ENCODE assay signal across 23 cellular contexts in genomic region chr10:17122052-17122451, GRCh38.
"Had no signal": no experiment of that assay in that cellular context is flagged by ENCODE, and none has a peak within 500 bp of the region (broad histone marks: within the 10 kb centered on the region; RNA-seq: fewer than 3 reads in every experiment).

No MANE protein-coding gene starts in this region.

- H3K4me1 ChIP-seq: gastroesophageal sphincter, lower lobe of right lung had no signal

- H3K27me3 ChIP-seq: brain microvascular endothelial cell, gastroesophageal sphincter, neutrophil, stomach had no signal

- H2AFZ ChIP-seq: parathyroid adenoma had no signal

- H3K4me3 Mint-ChIP-seq: activated B cell treated with CpG ODN at 0.5 μM for 24 hours; activated CD4-positive, alpha-beta memory T cell treated with anti-CD3 and anti-CD28 coated beads, Interleukin-2, amount 10 ng/mL, durations not matched to agents 7 days and 5 days; activated CD8-positive, alpha-beta memory T cell treated with anti-CD3 and anti-CD28 coated beads, Interleukin-2, amount 10 ng/mL, durations not matched to agents 7 days and 5 days; activated naive CD8-positive, alpha-beta T cell treated with anti-CD3 and anti-CD28 coated beads, Interleukin-2, amount 10 ng/mL, durations not matched to agents 7 days and 5 days; activated T-helper 17 cell treated with anti-CD3 and anti-CD28 coated beads, Interleukin-2, amount 50 U/mL, for 72 hours; mesothelial cell of epicardium; natural killer cell treated with Interleukin-12 subunit alpha and Interleukin-12 subunit beta and Interleukin-15 and Interleukin-18, amount 100 ng/mL, for 72 hours; stimulated activated effector memory CD8-positive, alpha-beta T cell treated with anti-CD3 and anti-CD28 coated beads, Interleukin-12 subunit alpha, Interleukin-12 subunit beta, amount 100 ng/mL, for 72 hours had no signal

- H3K4me2 ChIP-seq: smooth muscle cell had no signal

- H3K9ac ChIP-seq: parathyroid adenoma had no signal

- H3K4me3 ChIP-seq: gastroesophageal sphincter, lower lobe of right lung, smooth muscle cell, stomach had no signal

- H3K9me3 ChIP-seq: gastroesophageal sphincter, lower lobe of right lung, neutrophil, stomach had no signal

- DNase-seq: activated B cell treated with CpG ODN at 0.5 μM for 24 hours; activated CD4-positive, alpha-beta memory T cell treated with anti-CD3 and anti-CD28 coated beads, Interleukin-2, amount 10 ng/mL, durations not matched to agents 7 days and 5 days; activated CD4-positive, alpha-beta T cell treated with anti-CD3 and anti-CD28 coated beads for 48 hours; activated CD8-positive, alpha-beta memory T cell treated with anti-CD3 and anti-CD28 coated beads, Interleukin-2, amount 10 ng/mL, durations not matched to agents 7 days and 5 days; activated naive CD4-positive, alpha-beta T cell; activated naive CD8-positive, alpha-beta T cell treated with anti-CD3 and anti-CD28 coated beads, Interleukin-2, amount 10 ng/mL, durations not matched to agents 7 days and 5 days; activated T-cell treated with anti-CD3 and anti-CD28 coated beads, Interleukin-2, amount 50 U/mL, for 1 hour; anterior cingulate cortex; brain microvascular endothelial cell; central memory CD4-positive, alpha-beta T cell; lower lobe of right lung; stimulated activated CD4-positive, alpha-beta T cell treated with anti-CD3 and anti-CD28 coated beads, Interleukin-4, amount 100 ng/mL, for 1 hour; stomach; T-helper 2 cell had no signal

- H3K4me1 Mint-ChIP-seq: activated B cell treated with CpG ODN at 0.5 μM for 24 hours; activated T-helper 17 cell treated with anti-CD3 and anti-CD28 coated beads, Interleukin-2, amount 50 U/mL, for 72 hours; stimulated activated effector memory CD8-positive, alpha-beta T cell treated with anti-CD3 and anti-CD28 coated beads, Interleukin-12 subunit alpha, Interleukin-12 subunit beta, amount 100 ng/mL, for 72 hours had no signal

- H3K27ac Mint-ChIP-seq: activated B cell treated with CpG ODN at 0.5 μM for 24 hours; activated CD4-positive, alpha-beta memory T cell treated with anti-CD3 and anti-CD28 coated beads, Interleukin-2, amount 10 ng/mL, durations not matched to agents 7 days and 5 days; activated CD8-positive, alpha-beta memory T cell treated with anti-CD3 and anti-CD28 coated beads, Interleukin-2, amount 10 ng/mL, durations not matched to agents 7 days and 5 days; activated naive CD8-positive, alpha-beta T cell treated with anti-CD3 and anti-CD28 coated beads, Interleukin-2, amount 10 ng/mL, durations not matched to agents 7 days and 5 days; activated T-helper 17 cell treated with anti-CD3 and anti-CD28 coated beads, Interleukin-2, amount 50 U/mL, for 72 hours; natural killer cell treated with Interleukin-12 subunit alpha and Interleukin-12 subunit beta and Interleukin-15 and Interleukin-18, amount 100 ng/mL, for 72 hours; stimulated activated effector memory CD8-positive, alpha-beta T cell treated with anti-CD3 and anti-CD28 coated beads, Interleukin-12 subunit alpha, Interleukin-12 subunit beta, amount 100 ng/mL, for 72 hours; type B pancreatic cell had no signal

- H3K36me3 Mint-ChIP-seq: mesothelial cell of epicardium; natural killer cell treated with Interleukin-12 subunit alpha and Interleukin-12 subunit beta and Interleukin-15 and Interleukin-18, amount 100 ng/mL, for 72 hours; stimulated activated effector memory CD8-positive, alpha-beta T cell treated with anti-CD3 and anti-CD28 coated beads, Interleukin-12 subunit alpha, Interleukin-12 subunit beta, amount 100 ng/mL, for 72 hours had no signal

- H3K36me3 ChIP-seq: brain microvascular endothelial cell, gastroesophageal sphincter, lower lobe of right lung, neutrophil, stomach had no signal

- H3K27me3 Mint-ChIP-seq: activated B cell treated with CpG ODN at 0.5 μM for 24 hours; activated CD4-positive, alpha-beta memory T cell treated with anti-CD3 and anti-CD28 coated beads, Interleukin-2, amount 10 ng/mL, durations not matched to agents 7 days and 5 days; activated CD8-positive, alpha-beta memory T cell treated with anti-CD3 and anti-CD28 coated beads, Interleukin-2, amount 10 ng/mL, durations not matched to agents 7 days and 5 days; activated naive CD8-positive, alpha-beta T cell treated with anti-CD3 and anti-CD28 coated beads, Interleukin-2, amount 10 ng/mL, durations not matched to agents 7 days and 5 days; activated T-helper 17 cell treated with anti-CD3 and anti-CD28 coated beads, Interleukin-2, amount 50 U/mL, for 72 hours; natural killer cell treated with Interleukin-12 subunit alpha and Interleukin-12 subunit beta and Interleukin-15 and Interleukin-18, amount 100 ng/mL, for 72 hours; type B pancreatic cell had no signal

- H3K27ac ChIP-seq: gastroesophageal sphincter, lower lobe of right lung, neutrophil, parathyroid adenoma, stomach had no signal

- H3K9me3 Mint-ChIP-seq: activated B cell treated with CpG ODN at 0.5 μM for 24 hours; activated CD4-positive, alpha-beta memory T cell treated with anti-CD3 and anti-CD28 coated beads, Interleukin-2, amount 10 ng/mL, durations not matched to agents 7 days and 5 days; activated naive CD8-positive, alpha-beta T cell treated with anti-CD3 and anti-CD28 coated beads, Interleukin-2, amount 10 ng/mL, durations not matched to agents 7 days and 5 days; activated T-helper 17 cell treated with anti-CD3 and anti-CD28 coated beads, Interleukin-2, amount 50 U/mL, for 72 hours; mesothelial cell of epicardium; natural killer cell treated with Interleukin-12 subunit alpha and Interleukin-12 subunit beta and Interleukin-15 and Interleukin-18, amount 100 ng/mL, for 72 hours; stimulated activated effector memory CD8-positive, alpha-beta T cell treated with anti-CD3 and anti-CD28 coated beads, Interleukin-12 subunit alpha, Interleukin-12 subunit beta, amount 100 ng/mL, for 72 hours had no signal
